13 cellular contexts compared by ENCODE assay signal in genomic region chr2:128280901-128281321, GRCh38. TPM values are rescaled to one million over a fixed set of nuclear protein-coding genes. Genes with fewer than 3 reads are reported as not detected.
DNase-seq lines count a peak whose midpoint lies in the region; ATAC-seq and TF ChIP-seq lines count a peak whose summit lies in the region.
"Had no signal": no experiment of that assay in that cellular context is flagged by ENCODE, and none has a peak within 500 bp of the region (broad histone marks: within the 10 kb centered on the region; RNA-seq: fewer than 3 reads in every experiment).

No MANE protein-coding gene starts in this region.

- intact Hi-C loops in Right ventricle myocardium inferior (cut with DNase I), result no loop called here
- intact Hi-C loops in cardiac septum (cut with DNase I), result no loop called here
- intact Hi-C loops in natural killer cell (cut with micrococcal nuclease), result no loop called here
- intact Hi-C loops in transverse colon (cut with DNase I; ENCODE audit: low total_unique reads), result no loop called here

- H3K4me1 Mint-ChIP-seq in natural killer cell, result peaks cover 38 to 68% of the 10 kb centered on the region in 2 donors

- 58% methylated on average over 5 of the region's 5 CpGs for WGBS in urinary bladder
- 62% methylated on average over 5 of the region's 5 CpGs; no CpG with 5 or more reads in 1 of the 2 donors for WGBS in transverse colon (ENCODE audit: low coverage in 1 of 2), 2 donors

- H3K4me3 ChIP-seq in fibroblast of the aortic adventitia (ENCODE audit: low read depth, low read length) (no peak overlapping the region), urinary bladder (ENCODE audit: low read depth, low read length) (no peak overlapping the region), transverse colon (no peak overlapping the region)
- H3K4me3 ChIP-seq: gastrocnemius medialis had no signal

- H3K9me3 Mint-ChIP-seq in natural killer cell, result no peaks in the 10 kb centered on the region
- H3K9me3 Mint-ChIP-seq: activated T-helper 17 cell treated with anti-CD3 and anti-CD28 coated beads, Interleukin-2, amount 50 U/mL, for 72 hours; stimulated activated memory B cell treated with anti-CD40 and anti-IgM and Interleukin-4, amounts not matched to agents 10 μg/mL and 1 μg/mL and 100 μg/mL, for 72 hours had no signal

- no peak for TF ChIP-seq EP300 in transverse colon (IDR thresholded peaks at IDR 0.05; ENCODE audit: low read depth)

- DNase-seq in Right ventricle myocardium inferior (ENCODE audit: missing footprints) (peak; percentile 69), cardiac septum (ENCODE audit: low spot score) (no peak), fibroblast of the aortic adventitia (ENCODE audit: low read depth) (peak; percentile 25), natural killer cell (no peak), transverse colon (no peak)
- no peak for DNase-seq in stimulated activated CD4-positive, alpha-beta T cell treated with anti-CD3 and anti-CD28 coated beads, Interleukin-4, amount 100 ng/mL, for 24 hours
- no peak for DNase-seq in central memory CD4-positive, alpha-beta T cell
- DNase-seq: Karpas-422, NCI-H2107 had no signal

- no peak for TF ChIP-seq POLR2A in transverse colon (IDR thresholded peaks at IDR 0.05)

- H3K27ac ChIP-seq in urinary bladder (ENCODE audit: low read depth) (peak overlapping the region; percentile 18), transverse colon (peak overlapping the region in 1 of 4 donors; percentile 11)

- H3K9me3 ChIP-seq in transverse colon, result no peaks in the 10 kb centered on the region
- H3K9me3 ChIP-seq: gastrocnemius medialis had no signal

- in situ Hi-C loops in transverse colon (cut with MboI; ENCODE audit: low pct_ligation_motif_present in 1 of 4, low pct_unique_long_range_greater_than_20kb in 1 of 4, low sequenced_read_pairs in 3 of 4), result no loop called here

- H3K4me3 Mint-ChIP-seq in natural killer cell, result peak overlapping the region; percentile 50
- H3K4me3 Mint-ChIP-seq: activated T-helper 17 cell treated with anti-CD3 and anti-CD28 coated beads, Interleukin-2, amount 50 U/mL, for 72 hours; stimulated activated memory B cell treated with anti-CD40 and anti-IgM and Interleukin-4, amounts not matched to agents 10 μg/mL and 1 μg/mL and 100 μg/mL, for 72 hours had no signal

- no peaks in the 10 kb centered on the region for H3K36me3 Mint-ChIP-seq in natural killer cell

- H3K36me3 ChIP-seq in urinary bladder (ENCODE audit: insufficient read depth), result no peaks in the 10 kb centered on the region
- H3K36me3 ChIP-seq in transverse colon, result no peaks in the 10 kb centered on the region
- H3K36me3 ChIP-seq: gastrocnemius medialis had no signal

- no peaks in the 10 kb centered on the region for H3K27me3 Mint-ChIP-seq in natural killer cell (ENCODE audit: low read depth in 2 of 2)
- H3K27me3 Mint-ChIP-seq: activated T-helper 17 cell treated with anti-CD3 and anti-CD28 coated beads, Interleukin-2, amount 50 U/mL, for 72 hours; stimulated activated memory B cell treated with anti-CD40 and anti-IgM and Interleukin-4, amounts not matched to agents 10 μg/mL and 1 μg/mL and 100 μg/mL, for 72 hours had no signal

- H3K27me3 ChIP-seq in transverse colon, result no peaks in the 10 kb centered on the region
- H3K27me3 ChIP-seq: gastrocnemius medialis had no signal

- peaks cover 3% of the 10 kb centered on the region for H3K4me1 ChIP-seq in urinary bladder (ENCODE audit: insufficient read depth)
- peaks cover 8 to 46% (median 19%) of the 10 kb centered on the region in 4 donors for H3K4me1 ChIP-seq in transverse colon

- peak overlapping the region; percentile 76 to 82 for H3K27ac Mint-ChIP-seq in natural killer cell
- H3K27ac Mint-ChIP-seq: activated T-helper 17 cell treated with anti-CD3 and anti-CD28 coated beads, Interleukin-2, amount 50 U/mL, for 72 hours had no signal

- ATAC-seq in Right ventricle myocardium inferior (peak; percentile 48), natural killer cell (no peak)
- ATAC-seq: activated T-helper 17 cell treated with anti-CD3 and anti-CD28 coated beads, Interleukin-2, amount 50 U/mL, for 72 hours; gastrocnemius medialis had no signal

- TF ChIP-seq CTCF in fibroblast of the aortic adventitia (IDR thresholded peaks at IDR 0.05; ENCODE audit: insufficient read depth, low read length), result no peak
- no peak for TF ChIP-seq CTCF in natural killer cell (IDR thresholded peaks at IDR 0.05)
- no peak for TF ChIP-seq CTCF in transverse colon (IDR thresholded peaks at IDR 0.05)

RNA-seq across cellular contexts. Expression of gene HS6ST1, which starts 37.8 kb away (rescaled TPM):
- total RNA-seq in Right ventricle myocardium inferior, result 34.9 TPM
- total RNA-seq in cardiac septum, result 14.4 TPM
- total RNA-seq in fibroblast of the aortic adventitia (ENCODE audit: low replicate concordance), result 7.7 and 10.6 TPM in 2 replicates
- 10 to 100 TPM; 18.9 to 35.9 (median 28.8) TPM for total RNA-seq in natural killer cell
- total RNA-seq in urinary bladder, result 16.9 TPM
- 40.0 TPM for polyA plus RNA-seq in urinary bladder
- total RNA-seq in transverse colon, result 10 to 100 TPM; 16.1 to 38.6 (median 26.5) TPM

Comparison
In these comparisons a context has a peak if more than half of its experiments do, and no peak if none do; other contexts are left out.
1. DNase-seq: peak in Right ventricle myocardium inferior (single experiment) and fibroblast of the aortic adventitia (single experiment); none in cardiac septum (single experiment), natural killer cell (single experiment), stimulated activated CD4-positive, alpha-beta T cell treated with anti-CD3 and anti-CD28 coated beads, Interleukin-4, amount 100 ng/mL, for 24 hours (single experiment), transverse colon (single experiment) and central memory CD4-positive, alpha-beta T cell (single experiment).